27 cellular contexts compared by ENCODE assay signal in the genomic region with DNA sequence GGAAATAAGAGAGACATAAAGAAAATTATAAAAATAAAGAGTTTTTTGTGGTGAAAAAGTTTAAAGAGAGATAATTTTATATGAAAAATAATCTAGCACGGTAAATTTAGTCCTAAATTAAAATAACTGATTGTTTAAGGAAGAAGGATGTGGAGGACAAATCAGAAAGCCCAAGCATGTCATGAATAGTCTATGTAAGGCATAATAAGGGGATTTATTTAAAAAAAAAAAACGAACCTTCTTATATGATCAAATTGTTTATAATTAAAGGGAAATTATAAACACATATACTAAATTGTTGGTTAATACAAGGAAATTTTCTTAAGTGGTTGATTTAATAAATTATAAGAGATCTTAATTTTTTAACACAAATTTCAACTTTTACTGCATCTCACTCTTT.
"Had no signal": no experiment of that assay in that cellular context is flagged by ENCODE, and none has a peak within 500 bp of the region (broad histone marks: within the 10 kb centered on the region; RNA-seq: fewer than 3 reads in every experiment).

No MANE protein-coding gene starts in this region.

- DNase-seq: activated CD4-positive, alpha-beta memory T cell treated with anti-CD3 and anti-CD28 coated beads for 36 hours; activated CD4-positive, alpha-beta T cell treated with anti-CD3 and anti-CD28 coated beads for 4 hours; activated CD4-positive, CD25-positive, alpha-beta regulatory T cell; activated effector memory CD4-positive, alpha-beta T cell treated with Interleukin-2 at 50 U/mL for 16 hours; activated naive CD4-positive, alpha-beta T cell treated with anti-CD3 and anti-CD28 coated beads for 36 hours; activated T-cell treated with anti-CD3 and anti-CD28 coated beads, Interleukin-2, amount 50 U/mL, for 72 hours; amygdala; cerebellar nuclear complex; head of caudate nucleus; hypothalamus; left colon; mesenchymal stem cell; mucosa of descending colon; nephron progenitor cell; nucleus accumbens; posterior cingulate gyrus; right lobe of liver; stimulated activated CD4-positive, alpha-beta T cell treated with anti-CD3 and anti-CD28 coated beads, Interleukin-1b, Interleukin-23, amount 100 ng/mL, for 48 hours; substantia nigra; T1000; thyroid gland; upper lobe of right lung had no signal

- H3K27me3 ChIP-seq: esophagus muscularis mucosa, gastroesophageal sphincter, right lobe of liver, thyroid gland, upper lobe of right lung had no signal

- H3K4me1 Mint-ChIP-seq: nephron progenitor cell had no signal

- H3K27ac Mint-ChIP-seq: activated CD4-positive, alpha-beta memory T cell treated with anti-CD3 and anti-CD28 coated beads for 36 hours; activated naive CD4-positive, alpha-beta T cell treated with anti-CD3 and anti-CD28 coated beads for 36 hours; activated T-cell treated with anti-CD3 and anti-CD28 coated beads, Interleukin-2, amount 50 U/mL, for 72 hours; nephron progenitor cell; stimulated activated naive CD8-positive, alpha-beta T cell treated with anti-CD3 and anti-CD28 coated beads, Interleukin-15, Interleukin-2, amounts not matched to agents 100 ng/mL and 50 ng/mL, for 24 hours had no signal

- H3K36me3 ChIP-seq: esophagus muscularis mucosa, gastroesophageal sphincter, right lobe of liver, thyroid gland, upper lobe of right lung had no signal

- H3K9me3 ChIP-seq: esophagus muscularis mucosa, gastroesophageal sphincter, thyroid gland, upper lobe of right lung had no signal

- H3K27ac ChIP-seq: coronary artery, esophagus muscularis mucosa, gastroesophageal sphincter, right lobe of liver, skin epidermis, thyroid gland, upper lobe of right lung had no signal

- H3K27me3 Mint-ChIP-seq: activated CD4-positive, alpha-beta memory T cell treated with anti-CD3 and anti-CD28 coated beads for 36 hours; stimulated activated naive CD8-positive, alpha-beta T cell treated with anti-CD3 and anti-CD28 coated beads, Interleukin-15, Interleukin-2, amounts not matched to agents 100 ng/mL and 50 ng/mL, for 24 hours had no signal

- H3K36me3 Mint-ChIP-seq: activated CD4-positive, alpha-beta memory T cell treated with anti-CD3 and anti-CD28 coated beads for 36 hours had no signal

- H3K4me3 ChIP-seq: coronary artery, esophagus muscularis mucosa, gastroesophageal sphincter, mucosa of descending colon, right lobe of liver, skin epidermis, thyroid gland, upper lobe of right lung had no signal

- H3K4me1 ChIP-seq: esophagus muscularis mucosa, gastroesophageal sphincter, right lobe of liver, thyroid gland, upper lobe of right lung had no signal

- H3K4me3 Mint-ChIP-seq: activated CD4-positive, alpha-beta memory T cell treated with anti-CD3 and anti-CD28 coated beads for 36 hours; activated naive CD4-positive, alpha-beta T cell treated with anti-CD3 and anti-CD28 coated beads for 36 hours; activated T-cell treated with anti-CD3 and anti-CD28 coated beads, Interleukin-2, amount 50 U/mL, for 72 hours; nephron progenitor cell; stimulated activated naive CD8-positive, alpha-beta T cell treated with anti-CD3 and anti-CD28 coated beads, Interleukin-15, Interleukin-2, amounts not matched to agents 100 ng/mL and 50 ng/mL, for 24 hours had no signal
